Comparison of ENCODE assay signal across 8 cellular contexts in the genomic region with DNA sequence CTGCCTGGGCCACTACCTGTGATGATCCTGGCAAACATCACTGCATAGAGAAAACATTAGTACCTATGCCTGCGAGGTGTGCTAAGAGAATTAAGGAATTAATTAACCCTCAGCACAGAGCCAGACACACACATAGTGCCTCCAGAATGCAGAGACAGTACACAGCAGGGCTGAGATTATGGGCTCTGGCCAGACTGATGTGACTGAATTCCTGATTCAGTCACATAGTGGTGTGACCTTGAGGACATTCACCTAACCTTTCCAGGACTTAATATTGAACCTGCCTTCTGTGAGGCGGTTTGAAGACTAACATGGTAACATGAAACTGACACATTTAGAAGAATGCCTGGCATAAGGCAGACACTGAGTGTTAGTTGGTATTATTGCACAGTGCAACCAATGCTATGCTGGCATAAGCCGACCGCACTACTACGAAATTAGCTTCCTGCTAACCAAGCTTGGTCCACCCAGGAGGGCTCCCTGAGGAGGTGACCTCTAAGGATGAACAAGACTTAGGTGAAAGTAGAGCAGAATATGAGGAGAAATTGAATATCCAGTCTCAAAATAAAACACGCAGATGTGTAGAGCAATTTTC. TPM values are rescaled to one million over a fixed set of nuclear protein-coding genes. Genes with fewer than 3 reads are reported as not detected.
DNase-seq lines count a peak whose midpoint lies in the region; ATAC-seq and TF ChIP-seq lines count a peak whose summit lies in the region.

No MANE protein-coding gene starts in this region.

- H3K27ac ChIP-seq in DND-41 (ENCODE audit: low read length) (peak overlapping the region; percentile 32; the same call in 1 of the 2 replicates), SJSA1 (0 out of 2 replicates have a peak overlapping the region, but pooled peaks have one; percentile 0), prostate gland (peak overlapping the region; percentile 25 to 47)

- peaks cover 6% of the 10 kb centered on the region for H3K9me3 Mint-ChIP-seq in glutamatergic neuron (ENCODE audit: unreplicated experiment)

- no peak overlapping the region for H3K4me2 ChIP-seq in DND-41 (ENCODE audit: insufficient read depth, low read length)

- TF ChIP-seq POLR2A in prostate gland (IDR thresholded peaks at IDR 0.05) = no peak

- intact Hi-C loops in prostate gland (cut with DNase I) = loop anchor here (2.0 to 10.0 kb wide), 3 partner anchors 65 to 289 kb away; a partner anchor contains a TSS

- ATAC-seq in DND-41 (ENCODE audit: insufficient read depth, low read depth) (no peak), HG03354 (IDR thresholded peaks at IDR 0.05; ENCODE audit: poor library complexity, severe bottlenecking, unreplicated experiment) (no peak)

- peaks cover 25% of the 10 kb centered on the region for H3K79me2 ChIP-seq in DND-41 (ENCODE audit: insufficient read depth, low read length)

- WGBS in prostate gland = 79% methylated on average over 6 of the region's 6 CpGs

- H2AFZ ChIP-seq in DND-41 (ENCODE audit: low read depth, low read length) = no peak overlapping the region

- no peak for DNase-seq in DND-41
- no peak for DNase-seq in SJSA1 (ENCODE audit: low read depth in 1 of 2, low spot score in 2 of 2)
- no peak for DNase-seq in glutamatergic neuron
- DNase-seq in prostate gland (ENCODE audit: low spot score) = no peak
- no peak for DNase-seq in activated naive CD4-positive, alpha-beta T cell treated with Interleukin-2 at 50 U/mL for 16 hours
- no peak for DNase-seq in central memory CD4-positive, alpha-beta T cell
- DNase-seq in medulla oblongata (ENCODE audit: extremely low spot score) = no peak

- no peak for TF ChIP-seq CTCF in DND-41 (IDR thresholded peaks at IDR 0.05; ENCODE audit: borderline replicate concordance, extremely low read depth, low read length, poor library complexity, severe bottlenecking)
- no peak for TF ChIP-seq CTCF in glutamatergic neuron (IDR thresholded peaks at IDR 0.05; ENCODE audit: partially characterized antibody, unreplicated experiment)
- no peak for TF ChIP-seq CTCF in prostate gland (IDR thresholded peaks at IDR 0.05)

- H3K9ac ChIP-seq in DND-41 (ENCODE audit: low read depth, low read length) = no peak overlapping the region

- no peak overlapping the region for H3K4me3 ChIP-seq in DND-41 (ENCODE audit: low read depth in 1 of 2, low read length in 2 of 2)
- H3K4me3 ChIP-seq in SJSA1 = no peak overlapping the region
- no peak overlapping the region for H3K4me3 ChIP-seq in prostate gland

- H3K4me3 Mint-ChIP-seq in glutamatergic neuron (ENCODE audit: unreplicated experiment) = peak overlapping the region; percentile 11

- H3K4me1 ChIP-seq in DND-41 (ENCODE audit: insufficient read depth, low read length) (peaks cover 13% of the 10 kb centered on the region), SJSA1 (replicated peaks) (peaks cover 23% of the 10 kb centered on the region), prostate gland (replicated peaks) (no peaks in the 10 kb centered on the region)

- H3K36me3 Mint-ChIP-seq in glutamatergic neuron (ENCODE audit: unreplicated experiment) = no peaks in the 10 kb centered on the region

- H3K27me3 Mint-ChIP-seq in glutamatergic neuron (ENCODE audit: unreplicated experiment) = no peaks in the 10 kb centered on the region

- H3K36me3 ChIP-seq in DND-41 (ENCODE audit: insufficient read depth, low read length) = peaks cover 14% of the 10 kb centered on the region
- peaks cover 49% of the 10 kb centered on the region for H3K36me3 ChIP-seq in SJSA1
- H3K36me3 ChIP-seq in prostate gland = no peaks in the 10 kb centered on the region

- H4K20me1 ChIP-seq in DND-41 (ENCODE audit: insufficient read depth, low read length) = 0 out of 2 replicates have a peak, but pooled peaks cover 3% of the 10 kb centered on the region

- H3K4me1 Mint-ChIP-seq in glutamatergic neuron (ENCODE audit: low read depth, unreplicated experiment) = peaks cover 51% of the 10 kb centered on the region

- H3K9me3 ChIP-seq in DND-41 (ENCODE audit: insufficient read depth, low read length, severe bottlenecking) = no peaks in the 10 kb centered on the region
- no peaks in the 10 kb centered on the region for H3K9me3 ChIP-seq in SJSA1 (replicated peaks)
- H3K9me3 ChIP-seq in prostate gland = no peaks in the 10 kb centered on the region

- H3K27ac Mint-ChIP-seq in glutamatergic neuron (ENCODE audit: unreplicated experiment) = peak overlapping the region; percentile 91

- H3K27me3 ChIP-seq in DND-41 (ENCODE audit: insufficient read depth, low read length, poor library complexity) = no peaks in the 10 kb centered on the region
- H3K27me3 ChIP-seq in SJSA1 (replicated peaks) = no peaks in the 10 kb centered on the region
- H3K27me3 ChIP-seq in prostate gland (replicated peaks; ENCODE audit: insufficient read depth) = no peaks in the 10 kb centered on the region

RNA-seq across cellular contexts. Expression of a gene that starts 32.0 kb away (rescaled TPM):
- 2.1 and 2.9 TPM in 2 replicates for total RNA-seq in SJSA1 (2014; rRNA removed; shearing (Covaris generic))
- total RNA-seq in glutamatergic neuron (ENCODE audit: unreplicated experiment) (0.34 TPM), prostate gland (1 to 10 TPM; 2.6 to 5.3 TPM)
